ENCODE assay signal across 8 cellular contexts in the genomic region with DNA sequence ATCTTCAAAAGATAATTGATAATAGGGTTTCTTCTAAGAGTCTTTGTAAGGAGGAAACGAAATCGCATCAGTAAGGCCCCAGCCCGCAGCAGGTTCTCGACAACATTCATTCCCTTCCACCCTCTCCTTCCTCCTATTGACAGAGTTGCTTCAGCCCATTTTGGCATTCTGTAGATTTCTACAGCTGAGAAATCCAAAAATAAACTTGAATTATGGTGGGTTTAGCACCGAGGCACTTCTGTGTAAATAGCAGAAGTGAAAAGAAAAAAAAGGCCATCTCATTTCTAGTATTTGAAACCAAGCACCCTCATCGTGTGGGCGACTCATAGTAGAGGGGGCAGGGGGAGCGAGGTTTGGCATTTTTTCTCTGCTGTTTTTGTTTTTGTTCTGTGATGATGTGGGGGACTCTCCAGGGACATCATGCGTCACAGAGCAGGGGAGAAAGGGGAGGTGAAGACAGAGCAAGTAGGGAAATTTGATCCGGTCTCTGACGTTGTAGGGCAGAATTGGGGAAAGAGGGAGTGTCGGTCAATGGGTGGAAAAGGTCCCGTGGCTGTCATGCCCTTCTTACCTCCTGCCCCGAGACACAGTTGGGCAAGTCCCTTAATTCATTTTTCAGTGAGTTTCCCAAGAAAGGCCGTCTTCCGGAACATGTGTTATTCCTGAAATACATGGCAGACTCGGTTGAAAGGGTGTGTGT. TPM values are rescaled to one million over a fixed set of nuclear protein-coding genes. Genes with fewer than 3 reads are reported as not detected.
DNase-seq lines count a peak whose midpoint lies in the region; ATAC-seq and TF ChIP-seq lines count a peak whose summit lies in the region.

No MANE protein-coding gene starts in this region.

- intact Hi-C loops in breast epithelium (cut with DNase I; ENCODE audit: low total_unique reads) (no loop called here), testis (cut with DNase I; ENCODE audit: low total_unique reads) (no loop called here)

- TF ChIP-seq POLR2A in breast epithelium (IDR thresholded peaks at IDR 0.05): no peak
- TF ChIP-seq POLR2A in testis (IDR thresholded peaks at IDR 0.05): no peak

- ATAC-seq in GM18498 (IDR thresholded peaks at IDR 0.05; ENCODE audit: unreplicated experiment) (peak; percentile 56), HG02763 (IDR thresholded peaks at IDR 0.05; ENCODE audit: unreplicated experiment) (peak; percentile 54)

- TF ChIP-seq CTCF in breast epithelium (IDR thresholded peaks at IDR 0.05) (no peak), testis (IDR thresholded peaks at IDR 0.05) (no peak)

- H3K4me3 ChIP-seq in breast epithelium (peak overlapping the region in 1 of 3 donors; percentile 16), testis (no peak overlapping the region)

- DNase-seq in SIG-M5 treated with dmso at 0.1 percent for 504 hours (lab: John Stamatoyannopoulos, UW; ENCODE audit: unreplicated experiment): peak; percentile 89
- DNase-seq in breast epithelium (ENCODE audit: low spot score in 2 of 2): peak in 1 of 2 donors; percentile 45
- peak; percentile 30 for DNase-seq in pons (ENCODE audit: low spot score)
- DNase-seq in NCI-H748 treated with DMSO at 0.1 percent for 48 hours (lab: John Stamatoyannopoulos, UW): no peak
- no peak for DNase-seq in testis
- no peak for DNase-seq in DMS114 treated with DMSO at 0.1 percent for 48 hours (lab: John Stamatoyannopoulos, UW; ENCODE audit: unreplicated experiment)

- no peaks in the 10 kb centered on the region for H3K36me3 ChIP-seq in breast epithelium
- no peaks in the 10 kb centered on the region for H3K36me3 ChIP-seq in testis (ENCODE audit: low read depth, missing control alignments)

- 70 to 74% methylated on average over 17 of the region's 17 CpGs for WGBS in testis, 2 donors

- no peaks in the 10 kb centered on the region for H3K4me1 ChIP-seq in breast epithelium
- H3K4me1 ChIP-seq in testis: no peaks in the 10 kb centered on the region

- H3K27me3 ChIP-seq in breast epithelium (no peaks in the 10 kb centered on the region), testis (no peaks in the 10 kb centered on the region)

- no peaks in the 10 kb centered on the region for H3K9me3 ChIP-seq in breast epithelium
- no peaks in the 10 kb centered on the region for H3K9me3 ChIP-seq in testis

- H3K27ac ChIP-seq in breast epithelium (peak overlapping the region; percentile 33 to 91), testis (no peak overlapping the region)

RNA-seq across cellular contexts. Expression of gene CCR7, which starts 33.8 kb away (rescaled TPM):
- total RNA-seq in breast epithelium (1 to 10 TPM in 1 of 3 donors, under 1 TPM in 2; 0.16 to 1.0 (median 0.33) TPM), testis (1 to 10 TPM in 1 of 2 donors, under 1 TPM in 1; 0.87 to 1.3 TPM)
- 1.5 TPM for polyA plus RNA-seq in testis (ENCODE audit: insufficient read depth, low read depth, low replicate concordance)

RNA-seq across cellular contexts. Expression of gene SMARCE1, which starts 48.5 kb away (rescaled TPM):
- total RNA-seq in breast epithelium (100 to 1,000 TPM in 1 of 3 donors, 10 to 100 TPM in 2; 91.4 to 122 (median 98.4) TPM), testis (10 to 100 TPM; 80.3 to 81.6 TPM)
- 86.4 TPM for polyA plus RNA-seq in testis (ENCODE audit: insufficient read depth, low read depth, low replicate concordance)

Comparison
In these comparisons a context has a peak if more than half of its experiments do, and no peak if none do; other contexts are left out.
1. DNase-seq: peak in SIG-M5 treated with dmso at 0.1 percent for 504 hours (single experiment) and pons (single experiment); none in NCI-H748 treated with DMSO at 0.1 percent for 48 hours (single experiment), testis (single experiment) and DMS114 treated with DMSO at 0.1 percent for 48 hours (single experiment).
2. H3K27ac ChIP-seq: peak in breast epithelium (2 of 2); none in testis (0 of 2).